In the genomic region with DNA sequence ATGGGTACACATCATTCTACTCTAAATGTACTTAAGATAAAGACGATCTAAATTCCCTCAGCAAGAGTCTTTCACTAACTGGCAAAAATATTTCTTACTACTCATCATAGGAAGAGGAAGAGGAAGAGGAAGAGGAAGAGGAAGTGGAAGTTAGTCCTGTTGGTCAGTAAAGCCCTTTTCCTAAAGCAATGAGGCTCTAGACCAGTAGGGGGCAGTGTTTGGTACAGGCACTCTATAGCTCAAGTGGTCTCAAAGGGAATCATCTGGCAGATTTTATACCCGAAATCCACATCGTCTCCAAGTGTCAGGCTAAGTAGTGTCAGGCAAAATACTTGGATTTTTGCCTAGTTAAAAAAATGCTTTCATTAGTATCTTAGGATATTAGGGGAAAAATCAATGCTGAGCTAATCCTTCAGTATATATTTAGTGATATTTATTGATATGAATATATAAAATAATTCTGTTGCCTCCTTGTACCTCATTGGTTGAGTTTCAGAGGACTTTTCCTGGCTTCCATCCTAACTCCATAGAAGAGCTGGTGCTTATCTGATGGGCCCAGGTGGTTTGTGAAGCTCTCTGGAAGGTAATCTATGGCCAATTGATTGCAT, we compare ENCODE assay signal across 8 cellular contexts. TPM values are rescaled to one million over a fixed set of nuclear protein-coding genes. Genes with fewer than 3 reads are reported as not detected.
DNase-seq lines count a peak whose midpoint lies in the region; ATAC-seq and TF ChIP-seq lines count a peak whose summit lies in the region.
"Had no signal": no experiment of that assay in that cellular context is flagged by ENCODE, and none has a peak within 500 bp of the region (broad histone marks: within the 10 kb centered on the region; RNA-seq: fewer than 3 reads in every experiment).

No MANE protein-coding gene starts in this region.

- H3K27me3 ChIP-seq in Loucy (ENCODE audit: insufficient read depth, low read length, poor library complexity, severe bottlenecking): no peaks in the 10 kb centered on the region

- TF ChIP-seq CTCF in GM10266 (IDR thresholded peaks at IDR 0.05; ENCODE audit: control insufficient read depth, insufficient read depth, low read depth, missing control alignments) (peak; percentile 43), Loucy (conservative IDR thresholded peaks at IDR 0.05; ENCODE audit: low read length) (peak; percentile 89)

- no peaks in the 10 kb centered on the region for H3K36me3 ChIP-seq in Loucy (ENCODE audit: insufficient read depth, low read length)

- H3K9me2 ChIP-seq in Loucy (replicated peaks; ENCODE audit: low read depth, low read length): no peaks in the 10 kb centered on the region

- H3K4me3 ChIP-seq in Loucy (ENCODE audit: low read length, poor library complexity, severe bottlenecking): no peak overlapping the region

- no peak overlapping the region for H3K4me2 ChIP-seq in Loucy (ENCODE audit: low read depth, low read length, poor library complexity, severe bottlenecking)

- H3K4me1 ChIP-seq in Loucy (ENCODE audit: insufficient read depth, low read length, poor library complexity, severe bottlenecking): no peaks in the 10 kb centered on the region

- DNase-seq in GM10266 (ENCODE audit: extremely low spot score): peak; percentile 10
- DNase-seq in amniotic epithelial cell (ENCODE audit: low read depth): peak; percentile 52
- no peak for DNase-seq in left lobe of liver (ENCODE audit: low spot score)

- H3K9me3 ChIP-seq in Loucy (ENCODE audit: insufficient read depth, low read depth, low read length): no peaks in the 10 kb centered on the region

- ATAC-seq in left lobe of liver (peak; percentile 68), GM18520 (IDR thresholded peaks at IDR 0.05; ENCODE audit: unreplicated experiment) (no peak), HG02981 (IDR thresholded peaks at IDR 0.05; ENCODE audit: unreplicated experiment) (no peak), HG02678 (IDR thresholded peaks at IDR 0.05; ENCODE audit: unreplicated experiment) (no peak)

- no peaks in the 10 kb centered on the region for H3K79me2 ChIP-seq in Loucy (ENCODE audit: insufficient read depth, low read length)

- H2AFZ ChIP-seq in Loucy (ENCODE audit: low read length): no peak overlapping the region

- H4K20me1 ChIP-seq in Loucy (ENCODE audit: insufficient read depth, low read length, poor library complexity, severe bottlenecking): no peaks in the 10 kb centered on the region

- H3K9ac ChIP-seq in Loucy (ENCODE audit: low read depth, low read length, poor library complexity, severe bottlenecking): no peak overlapping the region

- H3F3A ChIP-seq in Loucy (ENCODE audit: low read depth): no peaks in the 10 kb centered on the region

RNA-seq across cellular contexts. Expression of gene BLID, which starts 7.7 kb away (rescaled TPM):
- total RNA-seq in left lobe of liver: 0.63 TPM
- total RNA-seq: T-helper 2 cell treated with Interferon-gamma antibody and Interleukin-4, amounts not matched to agents 100 ng/mL and 5 ng/mL, for 36 hours had no signal
